In genomic region chr4:167020410-167020809, GRCh38 we compare ENCODE assay signal across 14 cellular contexts.
A peak's percentile ranks its signal among the peaks of the same experiment; 100 is the strongest.
DNase-seq lines count a peak whose midpoint lies in the region; ATAC-seq and TF ChIP-seq lines count a peak whose summit lies in the region.
"Had no signal": no experiment of that assay in that cellular context is flagged by ENCODE, and none has a peak within 500 bp of the region (broad histone marks: within the 10 kb centered on the region; RNA-seq: fewer than 3 reads in every experiment).

No MANE protein-coding gene starts in this region.

- H3K9me3 Mint-ChIP-seq in HFFc6, result no peaks in the 10 kb centered on the region
- H3K9me3 Mint-ChIP-seq: activated B cell treated with CpG ODN at 0.5 μM for 24 hours; activated naive CD4-positive, alpha-beta T cell treated with anti-CD3 and anti-CD28 coated beads, Interleukin-2, amount 50 U/mL, for 72 hours had no signal

- H3K27me3 Mint-ChIP-seq in HFFc6 (ENCODE audit: insufficient read depth), result no peaks in the 10 kb centered on the region
- H3K27me3 Mint-ChIP-seq: activated B cell treated with CpG ODN at 0.5 μM for 24 hours, naive B cell had no signal

- peak; percentile 26; the same call in 1 of the 2 replicates for TF ChIP-seq CTCF in HFFc6 (IDR thresholded peaks at IDR 0.05)

- no peak for ATAC-seq in HG03175 (IDR thresholded peaks at IDR 0.05; ENCODE audit: unreplicated experiment)
- ATAC-seq: activated naive CD4-positive, alpha-beta T cell treated with anti-CD3 and anti-CD28 coated beads, Interleukin-2, amount 50 U/mL, for 72 hours had no signal

- H3K4me1 Mint-ChIP-seq in HFFc6 (ENCODE audit: low read depth), result no peaks in the 10 kb centered on the region
- H3K4me1 Mint-ChIP-seq: activated B cell treated with CpG ODN at 0.5 μM for 24 hours, naive B cell had no signal

- H3K4me3 Mint-ChIP-seq in HFFc6, result no peak overlapping the region
- H3K4me3 Mint-ChIP-seq: activated B cell treated with CpG ODN at 0.5 μM for 24 hours, naive B cell had no signal

- CTCF ChIA-PET in HEK293T (lab: Yijun Ruan, JAX), result no interaction called here

- peak; percentile 31 for DNase-seq in ELR (ENCODE audit: low read depth)
- DNase-seq in HFFc6, result no peak
- DNase-seq in SHP77 treated with DMSO at 0.1 percent for 48 hours (lab: John Stamatoyannopoulos, UW), result peak; percentile 14
- DNase-seq in iPS DF 19.7 (ENCODE audit: low read depth, low spot score), result peak; percentile 15
- DNase-seq in NCI-H2171 (lab: John Stamatoyannopoulos, UW), result no peak
- no peak for DNase-seq in Ammon's horn (ENCODE audit: low spot score)
- no peak for DNase-seq in HEK293T (ENCODE audit: extremely low spot score)
- DNase-seq: activated B cell treated with CpG ODN at 0.5 μM for 24 hours, EL, naive B cell, NCI-H510A, trophoblast cell had no signal

- H3K36me3 Mint-ChIP-seq in HFFc6 (ENCODE audit: low read depth), result no peaks in the 10 kb centered on the region
- H3K36me3 Mint-ChIP-seq: activated naive CD4-positive, alpha-beta T cell treated with anti-CD3 and anti-CD28 coated beads, Interleukin-2, amount 50 U/mL, for 72 hours; naive B cell had no signal

- POLR2A ChIA-PET in HEK293T (lab: Yijun Ruan, JAX), result no interaction called here

- no peak overlapping the region for H3K27ac Mint-ChIP-seq in HFFc6
- H3K27ac Mint-ChIP-seq: activated B cell treated with CpG ODN at 0.5 μM for 24 hours; activated naive CD4-positive, alpha-beta T cell treated with anti-CD3 and anti-CD28 coated beads, Interleukin-2, amount 50 U/mL, for 72 hours; naive B cell had no signal

TF ChIP-seq in HEK293T, 16 proteins besides CTCF, POLR2A, EP300 and RAD21:
- no peak for TF ChIP-seq FOXM1 (IDR thresholded peaks at IDR 0.05; ENCODE audit: borderline replicate concordance)
- TF ChIP-seq PKNOX1 (IDR thresholded peaks at IDR 0.05), result no peak
- no peak for TF ChIP-seq TARDBP (IDR thresholded peaks at IDR 0.05)
- no peak for TF ChIP-seq HDGF (IDR thresholded peaks at IDR 0.05; ENCODE audit: borderline replicate concordance)
- no peak for TF ChIP-seq LEF1 (IDR thresholded peaks at IDR 0.05; ENCODE audit: borderline replicate concordance)
- no peak for TF ChIP-seq FOXA1 (IDR thresholded peaks at IDR 0.05)
- no peak for TF ChIP-seq FOXK2 (IDR thresholded peaks at IDR 0.05)
- TF ChIP-seq L3MBTL2 (conservative IDR thresholded peaks at IDR 0.05), result no peak
- no peak for TF ChIP-seq BHLHE40 (IDR thresholded peaks at IDR 0.05; ENCODE audit: borderline replicate concordance)

Comparison
In these comparisons a context has a peak if more than half of its experiments do, and no peak if none do; other contexts are left out.
1. DNase-seq: peak in ELR (single experiment), SHP77 treated with DMSO at 0.1 percent for 48 hours (single experiment) and iPS DF 19.7 (single experiment); none in HFFc6 (single experiment), NCI-H2171 (single experiment), Ammon's horn (single experiment) and HEK293T (single experiment).